In the genomic region with DNA sequence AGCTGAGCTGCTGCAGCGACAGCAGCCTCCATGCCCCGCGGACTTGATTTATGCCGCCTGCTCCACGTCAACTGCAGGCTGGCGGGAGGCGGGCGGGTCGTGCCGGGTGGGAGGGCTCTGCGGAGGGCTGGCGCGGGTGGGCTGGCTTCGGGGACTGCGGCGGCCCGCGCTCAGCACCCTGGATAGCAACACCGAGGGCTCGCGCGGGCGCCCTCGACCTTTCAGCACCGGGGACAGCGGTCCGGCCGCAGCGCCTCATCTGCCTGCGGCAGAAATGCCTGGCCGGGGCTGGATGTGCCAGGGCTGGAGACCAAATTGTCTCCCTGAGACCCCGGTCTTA, we compare ENCODE assay signal across 8 cellular contexts. TPM values are rescaled to one million over a fixed set of nuclear protein-coding genes. Genes with fewer than 3 reads are reported as not detected.
DNase-seq lines count a peak whose midpoint lies in the region; ATAC-seq and TF ChIP-seq lines count a peak whose summit lies in the region.

No MANE protein-coding gene starts in this region.

- no peaks in the 10 kb centered on the region for H3K9me2 ChIP-seq in Karpas-422 (replicated peaks; ENCODE audit: insufficient read depth, low read length)

- H3K4me3 ChIP-seq in BLaER1 (no peak overlapping the region), Karpas-422 (ENCODE audit: low read length) (no peak overlapping the region), cardiac muscle cell (peak overlapping the region; percentile 68), aorta (ENCODE audit: low read length in 2 of 2) (peak overlapping the region; percentile 36 to 62)

- H3K27ac ChIP-seq in BLaER1 (no peak overlapping the region), Karpas-422 (ENCODE audit: low read length) (no peak overlapping the region), cardiac muscle cell (peak overlapping the region; percentile 95), aorta (ENCODE audit: low read depth in 1 of 2, low read length in 2 of 2) (peak overlapping the region in 1 of 2 donors; percentile 39)

- no peaks in the 10 kb centered on the region for H3K79me2 ChIP-seq in Karpas-422 (ENCODE audit: low read length)

- H3K27me3 ChIP-seq in BLaER1 (no peaks in the 10 kb centered on the region), Karpas-422 (ENCODE audit: low read length) (no peaks in the 10 kb centered on the region), cardiac muscle cell (peaks cover 29% of the 10 kb centered on the region), aorta (ENCODE audit: control insufficient read depth in 1 of 2, insufficient read depth in 2 of 2, low read length in 1 of 2) (peaks cover 0 to 2% of the 10 kb centered on the region in 2 donors)

- POLR2A ChIA-PET in activated naive CD8-positive, alpha-beta T cell treated with anti-CD3 and anti-CD28 coated beads, Interleukin-2, amount 10 ng/mL, durations not matched to agents 7 days and 5 days (lab: Charles Lee): no interaction called here

- H3K9me3 Mint-ChIP-seq in activated naive CD8-positive, alpha-beta T cell treated with anti-CD3 and anti-CD28 coated beads, Interleukin-2, amount 10 ng/mL, durations not matched to agents 7 days and 5 days: peaks cover 2% of the 10 kb centered on the region

- H3K4me1 ChIP-seq in BLaER1: no peaks in the 10 kb centered on the region
- H3K4me1 ChIP-seq in Karpas-422 (ENCODE audit: low read length): no peaks in the 10 kb centered on the region
- no peaks in the 10 kb centered on the region for H3K4me1 ChIP-seq in cardiac muscle cell (ENCODE audit: low read depth)
- no peaks in the 10 kb centered on the region for H3K4me1 ChIP-seq in aorta (ENCODE audit: control insufficient read depth in 1 of 2, insufficient read depth in 2 of 2, low read length in 2 of 2)

- WGBS in aorta, 2 donors: 1% methylated on average over 23 to 32 of the region's 32 CpGs

- no peak for TF ChIP-seq CTCF in cardiac muscle cell (IDR thresholded peaks at IDR 0.05; ENCODE audit: low read depth, low read length)

- no peak overlapping the region for H3K9ac ChIP-seq in BLaER1
- H3K9ac ChIP-seq in Karpas-422 (ENCODE audit: low read length): no peak overlapping the region

- peak overlapping the region; percentile 49 for H3K4me3 Mint-ChIP-seq in activated naive CD8-positive, alpha-beta T cell treated with anti-CD3 and anti-CD28 coated beads, Interleukin-2, amount 10 ng/mL, durations not matched to agents 7 days and 5 days

- no peak overlapping the region for H3K27ac Mint-ChIP-seq in activated naive CD8-positive, alpha-beta T cell treated with anti-CD3 and anti-CD28 coated beads, Interleukin-2, amount 10 ng/mL, durations not matched to agents 7 days and 5 days

- peak; percentile 76 for ATAC-seq in GM21390 (IDR thresholded peaks at IDR 0.05; ENCODE audit: unreplicated experiment)
- ATAC-seq in SK-N-SH treated with all-trans-retinoic acid at 6 μM for 48 hours: peak; percentile 67
- ATAC-seq in activated naive CD8-positive, alpha-beta T cell treated with anti-CD3 and anti-CD28 coated beads, Interleukin-2, amount 10 ng/mL, durations not matched to agents 7 days and 5 days (ENCODE audit: low read depth): peak; percentile 74
- peak; percentile 92 for ATAC-seq in aorta (ENCODE audit: low FRiP score)

- peaks cover 22% of the 10 kb centered on the region for H3K27me3 Mint-ChIP-seq in activated naive CD8-positive, alpha-beta T cell treated with anti-CD3 and anti-CD28 coated beads, Interleukin-2, amount 10 ng/mL, durations not matched to agents 7 days and 5 days

- H3K4me1 Mint-ChIP-seq in activated naive CD8-positive, alpha-beta T cell treated with anti-CD3 and anti-CD28 coated beads, Interleukin-2, amount 10 ng/mL, durations not matched to agents 7 days and 5 days: peaks cover 8% of the 10 kb centered on the region

- H4K20me1 ChIP-seq in BLaER1 (no peaks in the 10 kb centered on the region), Karpas-422 (ENCODE audit: insufficient read depth, low read depth, low read length) (no peaks in the 10 kb centered on the region)

- DNase-seq in Karpas-422 (peak; percentile 68), cardiac muscle cell (ENCODE audit: low read depth in 1 of 2, low spot score in 1 of 2) (peak; percentile 86 to 91), pons (ENCODE audit: low spot score) (peak; percentile 45), aorta (peak; percentile 85 to 96)
- DNase-seq in activated naive CD8-positive, alpha-beta T cell treated with anti-CD3 and anti-CD28 coated beads, Interleukin-2, amount 10 ng/mL, durations not matched to agents 7 days and 5 days: peak; percentile 89

- H3K9me3 ChIP-seq in BLaER1 (no peaks in the 10 kb centered on the region), Karpas-422 (ENCODE audit: low read length) (no peaks in the 10 kb centered on the region), cardiac muscle cell (ENCODE audit: low read depth) (no peaks in the 10 kb centered on the region), aorta (ENCODE audit: control insufficient read depth, low read length) (no peaks in the 10 kb centered on the region)

- H3K4me2 ChIP-seq in BLaER1: peak overlapping the region; percentile 17; the same call in 1 of the 2 replicates
- H3K4me2 ChIP-seq in Karpas-422 (ENCODE audit: low read depth, low read length, poor library complexity, severe bottlenecking): no peak overlapping the region

- H3K36me3 ChIP-seq in BLaER1 (no peaks in the 10 kb centered on the region), Karpas-422 (ENCODE audit: insufficient read depth, low read length) (no peaks in the 10 kb centered on the region), cardiac muscle cell (no peaks in the 10 kb centered on the region), aorta (ENCODE audit: control insufficient read depth in 1 of 2, insufficient read depth in 2 of 2, low read length in 1 of 2) (no peaks in the 10 kb centered on the region)

- intact Hi-C loops in aorta (cut with DNase I): loop anchor here (2.0 to 10.0 kb wide), 4 partner anchors 148 to 242 kb away; a partner anchor contains a TSS

- H2AFZ ChIP-seq in Karpas-422 (ENCODE audit: low read length): no peak overlapping the region

- peaks cover 1% of the 10 kb centered on the region for H3K36me3 Mint-ChIP-seq in activated naive CD8-positive, alpha-beta T cell treated with anti-CD3 and anti-CD28 coated beads, Interleukin-2, amount 10 ng/mL, durations not matched to agents 7 days and 5 days

TF ChIP-seq in SK-N-SH treated with all-trans-retinoic acid at 6 μM for 48 hours, 23 proteins besides CTCF, POLR2A, EP300 and RAD21 (continues in another document):
- TF ChIP-seq ISL1 (CRISPR knock-in tag; IDR thresholded peaks at IDR 0.05) (peak; percentile 29; the same call in 1 of the 2 replicates), TCF4 (CRISPR knock-in tag; IDR thresholded peaks at IDR 0.05; ENCODE audit: borderline replicate concordance) (no peak), TOX (CRISPR knock-in tag; IDR thresholded peaks at IDR 0.05; ENCODE audit: borderline replicate concordance) (no peak), ESRRG (CRISPR knock-in tag; IDR thresholded peaks at IDR 0.05) (no peak), ARNTL (CRISPR knock-in tag; IDR thresholded peaks at IDR 0.05; ENCODE audit: borderline replicate concordance, low read depth) (no peak), RARB (CRISPR knock-in tag; IDR thresholded peaks at IDR 0.05) (no peak), GLIS3 (CRISPR knock-in tag; IDR thresholded peaks at IDR 0.05) (peak; percentile 87; the same call in 1 of the 2 replicates), BACH2 (CRISPR knock-in tag; IDR thresholded peaks at IDR 0.05; ENCODE audit: borderline replicate concordance) (no peak), PPARA (CRISPR knock-in tag; IDR thresholded peaks at IDR 0.05; ENCODE audit: borderline replicate concordance) (peak; percentile 66; the same call in 1 of the 2 replicates), ZC3H10 (CRISPR knock-in tag; IDR thresholded peaks at IDR 0.05) (0 out of 2 replicates have a peak, but pooled peaks have one; percentile 63), CSDC2 (CRISPR knock-in tag; IDR thresholded peaks at IDR 0.05) (peak; percentile 99)
- TF ChIP-seq, protein P1, sequence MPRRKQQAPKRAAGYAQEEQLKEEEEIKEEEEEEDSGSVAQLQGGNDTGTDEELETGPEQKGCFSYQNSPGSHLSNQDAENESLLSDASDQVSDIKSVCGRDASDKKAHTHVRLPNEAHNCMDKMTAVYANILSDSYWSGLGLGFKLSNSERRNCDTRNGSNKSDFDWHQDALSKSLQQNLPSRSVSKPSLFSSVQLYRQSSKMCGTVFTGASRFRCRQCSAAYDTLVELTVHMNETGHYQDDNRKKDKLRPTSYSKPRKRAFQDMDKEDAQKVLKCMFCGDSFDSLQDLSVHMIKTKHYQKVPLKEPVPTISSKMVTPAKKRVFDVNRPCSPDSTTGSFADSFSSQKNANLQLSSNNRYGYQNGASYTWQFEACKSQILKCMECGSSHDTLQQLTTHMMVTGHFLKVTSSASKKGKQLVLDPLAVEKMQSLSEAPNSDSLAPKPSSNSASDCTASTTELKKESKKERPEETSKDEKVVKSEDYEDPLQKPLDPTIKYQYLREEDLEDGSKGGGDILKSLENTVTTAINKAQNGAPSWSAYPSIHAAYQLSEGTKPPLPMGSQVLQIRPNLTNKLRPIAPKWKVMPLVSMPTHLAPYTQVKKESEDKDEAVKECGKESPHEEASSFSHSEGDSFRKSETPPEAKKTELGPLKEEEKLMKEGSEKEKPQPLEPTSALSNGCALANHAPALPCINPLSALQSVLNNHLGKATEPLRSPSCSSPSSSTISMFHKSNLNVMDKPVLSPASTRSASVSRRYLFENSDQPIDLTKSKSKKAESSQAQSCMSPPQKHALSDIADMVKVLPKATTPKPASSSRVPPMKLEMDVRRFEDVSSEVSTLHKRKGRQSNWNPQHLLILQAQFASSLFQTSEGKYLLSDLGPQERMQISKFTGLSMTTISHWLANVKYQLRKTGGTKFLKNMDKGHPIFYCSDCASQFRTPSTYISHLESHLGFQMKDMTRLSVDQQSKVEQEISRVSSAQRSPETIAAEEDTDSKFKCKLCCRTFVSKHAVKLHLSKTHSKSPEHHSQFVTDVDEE (CRISPR knock-in tag; IDR thresholded peaks at IDR 0.05): peak; percentile 94

RNA-seq across cellular contexts. Expression of a gene that starts 0.8 kb away (rescaled TPM):
- not detected in 2 replicates for total RNA-seq in Karpas-422 (2014; rRNA removed; shearing (Covaris generic); ENCODE audit: low replicate concordance)
- total RNA-seq in activated naive CD8-positive, alpha-beta T cell treated with anti-CD3 and anti-CD28 coated beads, Interleukin-2, amount 10 ng/mL, durations not matched to agents 7 days and 5 days: not detected
- total RNA-seq in cardiac muscle cell (1.9 and 4.0 TPM in 2 replicates), aorta (10 to 100 TPM; 10.9 to 15.5 TPM)
- polyA plus RNA-seq in cardiac muscle cell (6.3 and 7.1 TPM in 2 replicates), aorta (1 to 10 TPM; 2.1 to 3.3 TPM)

Comparison
In these comparisons a context has a peak if more than half of its experiments do, and no peak if none do; other contexts are left out.
1. H3K4me3 ChIP-seq: peak in cardiac muscle cell (single experiment) and aorta (2 of 2); none in BLaER1 (single experiment) and Karpas-422 (single experiment).
2. Peak in every context shown above with its lines, with median percentiles within 50 percentile points of each other: ATAC-seq and DNase-seq.